14 cellular contexts compared by ENCODE assay signal in the genomic region with DNA sequence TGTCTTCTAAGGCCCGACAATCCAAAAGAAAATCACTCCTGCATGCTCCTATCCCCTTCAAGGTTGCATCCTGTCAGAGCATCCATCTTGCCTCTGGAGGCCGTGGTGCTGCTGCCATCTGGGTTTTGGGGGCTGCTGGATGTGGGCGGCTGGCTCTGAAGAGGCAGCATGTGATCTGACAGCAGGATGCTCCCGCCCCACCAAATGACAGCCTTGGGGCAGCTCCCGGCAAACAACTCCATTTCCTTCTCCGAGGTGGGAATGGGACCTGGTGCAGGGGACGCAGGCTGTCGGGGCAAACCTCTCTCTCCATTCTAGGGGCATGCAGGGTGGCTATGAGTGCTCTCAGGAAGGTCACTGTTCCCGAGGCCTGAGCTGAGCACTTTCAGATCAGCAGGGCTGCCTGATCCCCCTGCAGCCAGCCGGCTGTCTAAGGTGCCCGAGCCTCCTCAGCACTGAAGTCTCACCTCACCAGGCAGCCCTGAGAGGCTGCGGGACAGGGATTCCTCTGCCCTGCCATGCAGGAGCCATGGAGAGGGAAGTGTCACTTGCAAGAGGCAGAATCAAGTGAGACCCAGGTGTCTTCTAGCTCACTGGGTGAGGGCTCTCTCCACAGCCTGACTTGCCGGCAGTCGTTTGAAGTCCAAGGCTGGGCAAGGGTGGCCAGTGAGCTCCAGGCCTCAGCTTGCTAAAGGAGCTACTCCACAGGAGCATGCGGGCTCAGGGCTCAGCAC. TPM values are rescaled to one million over a fixed set of nuclear protein-coding genes. Genes with fewer than 3 reads are reported as not detected.
DNase-seq lines count a peak whose midpoint lies in the region; TF ChIP-seq lines count a peak whose summit lies in the region.
"Had no signal": no experiment of that assay in that cellular context is flagged by ENCODE, and none has a peak within 500 bp of the region (broad histone marks: within the 10 kb centered on the region; RNA-seq: fewer than 3 reads in every experiment).

No MANE protein-coding gene starts in this region.

- H3K4me1 ChIP-seq in HUES6 (ENCODE audit: control insufficient read depth, insufficient read depth, low read length) (peaks cover 58% of the 10 kb centered on the region), ascending aorta (peaks cover 15 to 28% of the 10 kb centered on the region in 2 donors)

- intact Hi-C loops in CD14-positive monocyte (cut with micrococcal nuclease), result loop anchor here in 1 of 2 donors (5.0 kb wide), 1 partner anchor 79 kb away; the partner anchor contains the start of gene GATAD2A
- intact Hi-C loops in ascending aorta (cut with DNase I), result loop anchor here (10.0 kb wide), 1 partner anchor 292 kb away; the partner anchor contains the start of genes BORCS8 and RFXANK

- H3K9ac ChIP-seq in HUES6 (ENCODE audit: low read length), result peak overlapping the region; percentile 5

- H3K4me3 ChIP-seq in HUES6 (ENCODE audit: low read depth, low read length) (no peak overlapping the region), ascending aorta (no peak overlapping the region)

- H3K36me3 ChIP-seq in HUES6 (ENCODE audit: control insufficient read depth, insufficient read depth, low read length) (peaks cover 20% of the 10 kb centered on the region), ascending aorta (no peaks in the 10 kb centered on the region)

- H3K27me3 Mint-ChIP-seq in CD14-positive monocyte (ENCODE audit: low read depth in 3 of 3), result peaks cover 0 to 4% (median 0%) of the 10 kb centered on the region in 3 donors
- no peaks in the 10 kb centered on the region for H3K27me3 Mint-ChIP-seq in nephron (ENCODE audit: low read depth)

- TF ChIP-seq CTCF in CD14-positive monocyte (IDR thresholded peaks at IDR 0.05), result no peak
- no peak for TF ChIP-seq CTCF in ascending aorta (IDR thresholded peaks at IDR 0.05)
- TF ChIP-seq CTCF in nephron (IDR thresholded peaks at IDR 0.05; ENCODE audit: unreplicated experiment in 3 of 3), result no peak

- H3K9me3 Mint-ChIP-seq in CD14-positive monocyte (no peaks in the 10 kb centered on the region), nephron (no peaks in the 10 kb centered on the region)

- peaks cover 19 to 48% of the 10 kb centered on the region in 2 donors for H3K36me3 Mint-ChIP-seq in CD14-positive monocyte
- peaks cover 4% of the 10 kb centered on the region for H3K36me3 Mint-ChIP-seq in nephron (ENCODE audit: low read depth)

- H3K27ac Mint-ChIP-seq in CD14-positive monocyte (peak overlapping the region in 4 of 7 donors; percentile 20 to 74 (median 48)), nephron (peak overlapping the region; percentile 67 to 99 (median 99))

- H3K27me3 ChIP-seq in HUES6 (ENCODE audit: control insufficient read depth, insufficient read depth, low read length) (no peaks in the 10 kb centered on the region), ascending aorta (no peaks in the 10 kb centered on the region)

- H3K27ac ChIP-seq in HUES6 (ENCODE audit: low read depth, low read length), result no peak overlapping the region
- peak overlapping the region; percentile 86 to 96 for H3K27ac ChIP-seq in ascending aorta

- H3K9me3 ChIP-seq in HUES6 (ENCODE audit: control insufficient read depth, insufficient read depth, low read depth, low read length), result no peaks in the 10 kb centered on the region
- no peaks in the 10 kb centered on the region for H3K9me3 ChIP-seq in ascending aorta

- H3K4me3 Mint-ChIP-seq in CD14-positive monocyte (no peak overlapping the region), nephron (no peak overlapping the region)

- peaks cover 39% of the 10 kb centered on the region for H3K4me1 Mint-ChIP-seq in CD14-positive monocyte
- peaks cover 78% of the 10 kb centered on the region for H3K4me1 Mint-ChIP-seq in nephron

- no peak for DNase-seq in CD14-positive monocyte (ENCODE audit: low spot score)
- DNase-seq in ascending aorta (ENCODE audit: low spot score in 2 of 2), result no peak
- DNase-seq in activated CD4-positive, CD25-positive, alpha-beta regulatory T cell treated with anti-CD3 and anti-CD28 coated beads, Interleukin-2, amount 50 U/mL, for 72 hours, result no peak
- DNase-seq in SKM-1 treated with dmso at 0.1 percent for 144 hours (lab: John Stamatoyannopoulos, UW; ENCODE audit: unreplicated experiment), result no peak
- DNase-seq in SW 1271 (lab: John Stamatoyannopoulos, UW), result no peak
- DNase-seq in NCI-H2107 treated with DMSO at 0.1 percent for 48 hours (lab: John Stamatoyannopoulos, UW; ENCODE audit: unreplicated experiment), result no peak
- DNase-seq: Calu3; cortex of kidney; foreskin melanocyte; islet precursor cell; stimulated activated CD4-positive, alpha-beta T cell treated with anti-CD3 and anti-CD28 coated beads, Interleukin-12 subunit alpha, Interleukin-12 subunit beta, amount 100 ng/mL, for 4 hours; T1000 had no signal

RNA-seq across cellular contexts. Expression of gene TSSK6, which starts 28.8 kb away (rescaled TPM):
- polyA plus RNA-seq in CD14-positive monocyte, result under 1 TPM in 1 of 2 donors, not detected in 1; 0.27 TPM
- not detected for total RNA-seq in ascending aorta

RNA-seq across cellular contexts. Expression of gene NDUFA13, which starts 29.5 kb away (rescaled TPM):
- polyA plus RNA-seq in CD14-positive monocyte, result 100 to 1,000 TPM; 361 to 433 TPM
- 12.7 TPM for total RNA-seq in ascending aorta

RNA-seq across cellular contexts. Expression of gene YJEFN3, which starts 42.2 kb away (rescaled TPM):
- polyA plus RNA-seq in CD14-positive monocyte, result not detected
- 3.5 TPM for total RNA-seq in ascending aorta

RNA-seq across cellular contexts. Expression of gene CILP2, which starts 51.6 kb away (rescaled TPM):
- polyA plus RNA-seq in CD14-positive monocyte, result not detected
- not detected for total RNA-seq in ascending aorta
